ENCODE assay signal across 18 cellular contexts in the genomic region with DNA sequence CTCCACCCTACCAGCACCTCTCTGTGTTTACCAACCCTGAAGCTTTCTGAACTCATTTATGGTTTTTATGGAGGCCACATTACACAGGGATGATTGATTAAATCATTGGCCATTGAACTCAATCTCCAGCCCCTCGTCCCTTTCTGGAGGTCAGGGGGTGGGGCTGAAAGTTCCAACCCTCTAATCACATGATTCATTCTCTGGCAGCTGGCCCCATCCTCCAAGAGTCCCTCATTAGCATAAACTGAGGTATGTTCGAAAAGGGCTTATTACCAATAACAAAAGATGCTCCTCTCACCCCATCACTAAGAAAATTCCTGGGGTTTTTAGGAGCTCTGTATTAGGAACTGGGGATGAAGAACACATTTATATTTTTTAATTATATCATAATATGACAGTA.
A peak's percentile ranks its signal among the peaks of the same experiment; 100 is the strongest.
DNase-seq lines count a peak whose midpoint lies in the region; ATAC-seq, FAIRE-seq and TF ChIP-seq lines count a peak whose summit lies in the region.
"Had no signal": no experiment of that assay in that cellular context is flagged by ENCODE, and none has a peak within 500 bp of the region (broad histone marks: within the 10 kb centered on the region; RNA-seq: fewer than 3 reads in every experiment).

No MANE protein-coding gene starts in this region.

- H3K79me2 ChIP-seq in GM23338 (replicated peaks; ENCODE audit: insufficient read depth), result 0 out of 2 replicates have a peak, but pooled peaks cover 5% of the 10 kb centered on the region

- peak overlapping the region; percentile 82 for H3K27ac Mint-ChIP-seq in GM23338
- H3K27ac Mint-ChIP-seq: B cell; CD4-positive, alpha-beta T cell had no signal

- FAIRE-seq in bronchial epithelial cell (lab: Jason Lieb, UNC), result peak; percentile 84
- FAIRE-seq: A204.1, GM12892, K562 had no signal

- H3K9me3 ChIP-seq in HUES64 (ENCODE audit: insufficient read depth, low read depth, low read length), result no peaks in the 10 kb centered on the region

- no peak for TF ChIP-seq CTCF in GM23338 (conservative IDR thresholded peaks at IDR 0.05; ENCODE audit: low read depth in 2 of 2)
- TF ChIP-seq CTCF in bronchial epithelial cell (IDR thresholded peaks at IDR 0.05; ENCODE audit: insufficient read depth, low read length, severe bottlenecking), result no peak
- no peak for TF ChIP-seq CTCF in dorsolateral prefrontal cortex (IDR thresholded peaks at IDR 0.05 in 54 of 56, conservative IDR thresholded peaks at IDR 0.05 in 2 of 56; ENCODE audit: low read depth in 1 of 56, partially characterized antibody in 56 of 56)
- TF ChIP-seq CTCF in omental fat pad (IDR thresholded peaks at IDR 0.05), result no peak

- DNase-seq in GM23338 (ENCODE audit: low spot score), result peak; percentile 76
- no peak for DNase-seq in bronchial epithelial cell (ENCODE audit: low read depth)
- DNase-seq in iPS-NIHi11 (ENCODE audit: low spot score), result peak; percentile 35
- DNase-seq in dorsolateral prefrontal cortex, result no peak
- DNase-seq in omental fat pad (ENCODE audit: low spot score), result no peak
- DNase-seq in NCI-H446 (lab: John Stamatoyannopoulos, UW), result no peak
- DNase-seq: C1 segment of cervical spinal cord; Calu3; CD4-positive, alpha-beta T cell; DMS79; EL had no signal

- no peak overlapping the region; the same call in 1 of the 2 replicates for H3K4me3 ChIP-seq in GM23338
- H3K4me3 ChIP-seq in HUES64 (ENCODE audit: low read length), result peak overlapping the region; percentile 3; the same call in 1 of the 2 replicates
- H3K4me3 ChIP-seq in bronchial epithelial cell (ENCODE audit: low read depth, low read length), result no peak overlapping the region
- no peak overlapping the region for H3K4me3 ChIP-seq in dorsolateral prefrontal cortex
- H3K4me3 ChIP-seq: K562 had no signal

- H3K9me3 Mint-ChIP-seq in GM23338, result no peaks in the 10 kb centered on the region; the same call in 2 of the 3 replicates

- H3K4me1 ChIP-seq in GM23338 (ENCODE audit: insufficient read depth), result peaks cover 25% of the 10 kb centered on the region
- peaks cover 20% of the 10 kb centered on the region for H3K4me1 ChIP-seq in HUES64 (ENCODE audit: insufficient read depth, low read length)

- intact Hi-C loops in dorsolateral prefrontal cortex (cut with DNase I), result no loop called here

- no peaks in the 10 kb centered on the region for H4K20me1 ChIP-seq in GM23338 (replicated peaks; ENCODE audit: insufficient read depth)

- no peaks in the 10 kb centered on the region; the same call in 2 of the 3 replicates for H3K36me3 Mint-ChIP-seq in GM23338 (ENCODE audit: low read depth)

- H3K36me3 ChIP-seq in GM23338 (ENCODE audit: insufficient read depth), result no peaks in the 10 kb centered on the region
- H3K36me3 ChIP-seq in HUES64 (ENCODE audit: insufficient read depth, low read length), result no peaks in the 10 kb centered on the region
- H3K36me3 ChIP-seq in bronchial epithelial cell (ENCODE audit: control insufficient read depth, insufficient read depth, low read length), result no peaks in the 10 kb centered on the region

- H3K4me2 ChIP-seq in GM23338, result peak overlapping the region; percentile 47

- 63% methylated on average over 2 of the region's 2 CpGs for WGBS in HUES64

- H2AFZ ChIP-seq in GM23338, result no peak overlapping the region

- no peaks in the 10 kb centered on the region for H3F3A ChIP-seq in GM23338 (replicated peaks; ENCODE audit: low read depth)

- 0 out of 3 replicates have a peak overlapping the region, but pooled peaks have one; percentile 5 for H3K4me3 Mint-ChIP-seq in GM23338
- H3K4me3 Mint-ChIP-seq: B cell; CD4-positive, alpha-beta T cell had no signal

- ATAC-seq in GM23338, result peak; percentile 93
- ATAC-seq in omental fat pad (ENCODE audit: low FRiP score), result no peak
- no peak for ATAC-seq in HG03139 (IDR thresholded peaks at IDR 0.05; ENCODE audit: unreplicated experiment)
- ATAC-seq: K562 had no signal

- H3K27ac ChIP-seq in GM23338 (ENCODE audit: low read depth) (no peak overlapping the region), HUES64 (ENCODE audit: low read depth, low read length) (no peak overlapping the region; the same call in 1 of the 2 replicates), dorsolateral prefrontal cortex (no peak overlapping the region)
- H3K27ac ChIP-seq: HL-60 had no signal

- H3K9me2 ChIP-seq in GM23338 (ENCODE audit: insufficient read depth), result no peaks in the 10 kb centered on the region

- peaks cover 7% of the 10 kb centered on the region for H3K27me3 Mint-ChIP-seq in GM23338 (ENCODE audit: insufficient read depth, low read depth, poor library complexity)
- H3K27me3 Mint-ChIP-seq: B cell; CD4-positive, alpha-beta T cell had no signal

- no peak overlapping the region for H3K9ac ChIP-seq in HUES64 (ENCODE audit: low read depth, low read length)

- peaks cover 18% of the 10 kb centered on the region for H3K4me1 Mint-ChIP-seq in GM23338

- H3K27me3 ChIP-seq in GM23338 (ENCODE audit: insufficient read depth) (no peaks in the 10 kb centered on the region), HUES64 (ENCODE audit: insufficient read depth, low read length) (no peaks in the 10 kb centered on the region), bronchial epithelial cell (ENCODE audit: control insufficient read depth, insufficient read depth, low read length) (no peaks in the 10 kb centered on the region), dorsolateral prefrontal cortex (no peaks in the 10 kb centered on the region)

TF ChIP-seq in GM23338, 12 proteins besides CTCF, POLR2A, EP300 and RAD21 (continues in another document):
- TF ChIP-seq REST (IDR thresholded peaks at IDR 0.05; ENCODE audit: unreplicated experiment), result no peak
- TF ChIP-seq EZH2phosphoT487 (IDR thresholded peaks at IDR 0.05; ENCODE audit: unreplicated experiment), result no peak
- no peak for TF ChIP-seq POLR2AphosphoS5 (IDR thresholded peaks at IDR 0.05; ENCODE audit: low read depth)
- TF ChIP-seq NANOG (IDR thresholded peaks at IDR 0.05; ENCODE audit: borderline replicate concordance), result no peak

Comparison
In these comparisons a context has a peak if more than half of its experiments do, and no peak if none do; other contexts are left out.
1. DNase-seq: peak in GM23338 (single experiment) and iPS-NIHi11 (single experiment); none in bronchial epithelial cell (single experiment), dorsolateral prefrontal cortex (0 of 10), omental fat pad (single experiment) and NCI-H446 (0 of 2).